Comparison of ENCODE assay signal across 2 cellular contexts in the genomic region with DNA sequence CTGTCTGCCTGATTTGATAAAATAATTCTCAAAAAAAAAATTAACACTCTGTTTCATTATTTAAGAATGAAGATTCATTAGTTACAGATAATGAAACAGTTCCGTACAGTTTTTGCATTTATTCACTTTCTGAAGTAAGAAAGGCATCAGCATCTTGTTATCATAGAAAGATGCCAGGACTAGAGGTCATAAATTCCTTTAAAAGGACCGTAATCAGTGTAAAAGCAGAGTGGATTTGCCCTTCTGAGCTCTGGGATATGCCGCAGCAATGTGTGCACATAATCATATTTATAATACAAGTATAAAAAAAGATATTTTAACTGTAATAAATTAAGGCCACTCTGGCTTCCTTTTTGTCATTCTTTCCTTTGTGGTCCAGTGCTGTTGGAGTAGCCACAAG.
TF ChIP-seq lines count a peak whose summit lies in the region.

No MANE protein-coding gene starts in this region.

TF ChIP-seq in WTC11, 78 proteins besides CTCF, POLR2A, EP300 and RAD21 (continues in another document):
- no peak for TF ChIP-seq CREM (CRISPR knock-in tag; IDR thresholded peaks at IDR 0.05)
- TF ChIP-seq, protein P1, sequence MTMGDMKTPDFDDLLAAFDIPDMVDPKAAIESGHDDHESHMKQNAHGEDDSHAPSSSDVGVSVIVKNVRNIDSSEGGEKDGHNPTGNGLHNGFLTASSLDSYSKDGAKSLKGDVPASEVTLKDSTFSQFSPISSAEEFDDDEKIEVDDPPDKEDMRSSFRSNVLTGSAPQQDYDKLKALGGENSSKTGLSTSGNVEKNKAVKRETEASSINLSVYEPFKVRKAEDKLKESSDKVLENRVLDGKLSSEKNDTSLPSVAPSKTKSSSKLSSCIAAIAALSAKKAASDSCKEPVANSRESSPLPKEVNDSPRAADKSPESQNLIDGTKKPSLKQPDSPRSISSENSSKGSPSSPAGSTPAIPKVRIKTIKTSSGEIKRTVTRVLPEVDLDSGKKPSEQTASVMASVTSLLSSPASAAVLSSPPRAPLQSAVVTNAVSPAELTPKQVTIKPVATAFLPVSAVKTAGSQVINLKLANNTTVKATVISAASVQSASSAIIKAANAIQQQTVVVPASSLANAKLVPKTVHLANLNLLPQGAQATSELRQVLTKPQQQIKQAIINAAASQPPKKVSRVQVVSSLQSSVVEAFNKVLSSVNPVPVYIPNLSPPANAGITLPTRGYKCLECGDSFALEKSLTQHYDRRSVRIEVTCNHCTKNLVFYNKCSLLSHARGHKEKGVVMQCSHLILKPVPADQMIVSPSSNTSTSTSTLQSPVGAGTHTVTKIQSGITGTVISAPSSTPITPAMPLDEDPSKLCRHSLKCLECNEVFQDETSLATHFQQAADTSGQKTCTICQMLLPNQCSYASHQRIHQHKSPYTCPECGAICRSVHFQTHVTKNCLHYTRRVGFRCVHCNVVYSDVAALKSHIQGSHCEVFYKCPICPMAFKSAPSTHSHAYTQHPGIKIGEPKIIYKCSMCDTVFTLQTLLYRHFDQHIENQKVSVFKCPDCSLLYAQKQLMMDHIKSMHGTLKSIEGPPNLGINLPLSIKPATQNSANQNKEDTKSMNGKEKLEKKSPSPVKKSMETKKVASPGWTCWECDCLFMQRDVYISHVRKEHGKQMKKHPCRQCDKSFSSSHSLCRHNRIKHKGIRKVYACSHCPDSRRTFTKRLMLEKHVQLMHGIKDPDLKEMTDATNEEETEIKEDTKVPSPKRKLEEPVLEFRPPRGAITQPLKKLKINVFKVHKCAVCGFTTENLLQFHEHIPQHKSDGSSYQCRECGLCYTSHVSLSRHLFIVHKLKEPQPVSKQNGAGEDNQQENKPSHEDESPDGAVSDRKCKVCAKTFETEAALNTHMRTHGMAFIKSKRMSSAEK (CRISPR knock-in tag; IDR thresholded peaks at IDR 0.05; ENCODE audit: borderline replicate concordance): no peak
- TF ChIP-seq FOXK1 (CRISPR knock-in tag; IDR thresholded peaks at IDR 0.05): no peak
- TF ChIP-seq, protein P2, sequence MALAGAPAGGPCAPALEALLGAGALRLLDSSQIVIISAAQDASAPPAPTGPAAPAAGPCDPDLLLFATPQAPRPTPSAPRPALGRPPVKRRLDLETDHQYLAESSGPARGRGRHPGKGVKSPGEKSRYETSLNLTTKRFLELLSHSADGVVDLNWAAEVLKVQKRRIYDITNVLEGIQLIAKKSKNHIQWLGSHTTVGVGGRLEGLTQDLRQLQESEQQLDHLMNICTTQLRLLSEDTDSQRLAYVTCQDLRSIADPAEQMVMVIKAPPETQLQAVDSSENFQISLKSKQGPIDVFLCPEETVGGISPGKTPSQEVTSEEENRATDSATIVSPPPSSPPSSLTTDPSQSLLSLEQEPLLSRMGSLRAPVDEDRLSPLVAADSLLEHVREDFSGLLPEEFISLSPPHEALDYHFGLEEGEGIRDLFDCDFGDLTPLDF (CRISPR knock-in tag; IDR thresholded peaks at IDR 0.05): no peak
- no peak for TF ChIP-seq ZNF263 (CRISPR knock-in tag; IDR thresholded peaks at IDR 0.05; ENCODE audit: low read depth)
- TF ChIP-seq, protein P3, sequence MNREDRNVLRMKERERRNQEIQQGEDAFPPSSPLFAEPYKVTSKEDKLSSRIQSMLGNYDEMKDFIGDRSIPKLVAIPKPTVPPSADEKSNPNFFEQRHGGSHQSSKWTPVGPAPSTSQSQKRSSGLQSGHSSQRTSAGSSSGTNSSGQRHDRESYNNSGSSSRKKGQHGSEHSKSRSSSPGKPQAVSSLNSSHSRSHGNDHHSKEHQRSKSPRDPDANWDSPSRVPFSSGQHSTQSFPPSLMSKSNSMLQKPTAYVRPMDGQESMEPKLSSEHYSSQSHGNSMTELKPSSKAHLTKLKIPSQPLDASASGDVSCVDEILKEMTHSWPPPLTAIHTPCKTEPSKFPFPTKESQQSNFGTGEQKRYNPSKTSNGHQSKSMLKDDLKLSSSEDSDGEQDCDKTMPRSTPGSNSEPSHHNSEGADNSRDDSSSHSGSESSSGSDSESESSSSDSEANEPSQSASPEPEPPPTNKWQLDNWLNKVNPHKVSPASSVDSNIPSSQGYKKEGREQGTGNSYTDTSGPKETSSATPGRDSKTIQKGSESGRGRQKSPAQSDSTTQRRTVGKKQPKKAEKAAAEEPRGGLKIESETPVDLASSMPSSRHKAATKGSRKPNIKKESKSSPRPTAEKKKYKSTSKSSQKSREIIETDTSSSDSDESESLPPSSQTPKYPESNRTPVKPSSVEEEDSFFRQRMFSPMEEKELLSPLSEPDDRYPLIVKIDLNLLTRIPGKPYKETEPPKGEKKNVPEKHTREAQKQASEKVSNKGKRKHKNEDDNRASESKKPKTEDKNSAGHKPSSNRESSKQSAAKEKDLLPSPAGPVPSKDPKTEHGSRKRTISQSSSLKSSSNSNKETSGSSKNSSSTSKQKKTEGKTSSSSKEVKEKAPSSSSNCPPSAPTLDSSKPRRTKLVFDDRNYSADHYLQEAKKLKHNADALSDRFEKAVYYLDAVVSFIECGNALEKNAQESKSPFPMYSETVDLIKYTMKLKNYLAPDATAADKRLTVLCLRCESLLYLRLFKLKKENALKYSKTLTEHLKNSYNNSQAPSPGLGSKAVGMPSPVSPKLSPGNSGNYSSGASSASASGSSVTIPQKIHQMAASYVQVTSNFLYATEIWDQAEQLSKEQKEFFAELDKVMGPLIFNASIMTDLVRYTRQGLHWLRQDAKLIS (CRISPR knock-in tag; IDR thresholded peaks at IDR 0.05; ENCODE audit: borderline replicate concordance): no peak
- no peak for TF ChIP-seq ETV6 (CRISPR knock-in tag; IDR thresholded peaks at IDR 0.05)
- no peak for TF ChIP-seq MXD4 (CRISPR knock-in tag; IDR thresholded peaks at IDR 0.05; ENCODE audit: borderline replicate concordance)
- no peak for TF ChIP-seq TP53 (CRISPR knock-in tag; IDR thresholded peaks at IDR 0.05)
- TF ChIP-seq, protein P4, sequence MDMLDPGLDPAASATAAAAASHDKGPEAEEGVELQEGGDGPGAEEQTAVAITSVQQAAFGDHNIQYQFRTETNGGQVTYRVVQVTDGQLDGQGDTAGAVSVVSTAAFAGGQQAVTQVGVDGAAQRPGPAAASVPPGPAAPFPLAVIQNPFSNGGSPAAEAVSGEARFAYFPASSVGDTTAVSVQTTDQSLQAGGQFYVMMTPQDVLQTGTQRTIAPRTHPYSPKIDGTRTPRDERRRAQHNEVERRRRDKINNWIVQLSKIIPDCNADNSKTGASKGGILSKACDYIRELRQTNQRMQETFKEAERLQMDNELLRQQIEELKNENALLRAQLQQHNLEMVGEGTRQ (CRISPR knock-in tag; IDR thresholded peaks at IDR 0.05): no peak
- TF ChIP-seq, protein P5, sequence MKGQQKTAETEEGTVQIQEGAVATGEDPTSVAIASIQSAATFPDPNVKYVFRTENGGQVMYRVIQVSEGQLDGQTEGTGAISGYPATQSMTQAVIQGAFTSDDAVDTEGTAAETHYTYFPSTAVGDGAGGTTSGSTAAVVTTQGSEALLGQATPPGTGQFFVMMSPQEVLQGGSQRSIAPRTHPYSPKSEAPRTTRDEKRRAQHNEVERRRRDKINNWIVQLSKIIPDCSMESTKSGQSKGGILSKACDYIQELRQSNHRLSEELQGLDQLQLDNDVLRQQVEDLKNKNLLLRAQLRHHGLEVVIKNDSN (CRISPR knock-in tag; IDR thresholded peaks at IDR 0.05): no peak
- TF ChIP-seq HMGA2 (CRISPR knock-in tag; IDR thresholded peaks at IDR 0.05): no peak

TF ChIP-seq in endothelial cell of umbilical vein, 7 proteins besides CTCF, POLR2A, EP300 and RAD21:
- no peak for TF ChIP-seq MYC (IDR thresholded peaks at IDR 0.05; ENCODE audit: low read depth, low read length)
